ENCODE assay signal across 23 cellular contexts in genomic region chr20:40811660-40812414, GRCh38.
DNase-seq lines count a peak whose midpoint lies in the region; ATAC-seq, FAIRE-seq and TF ChIP-seq lines count a peak whose summit lies in the region.
"Had no signal": no experiment of that assay in that cellular context is flagged by ENCODE, and none has a peak within 500 bp of the region (broad histone marks: within the 10 kb centered on the region; RNA-seq: fewer than 3 reads in every experiment).

No MANE protein-coding gene starts in this region.

- TF ChIP-seq EP300 in gastroesophageal sphincter (IDR thresholded peaks at IDR 0.05): no peak

- H3K4me1 Mint-ChIP-seq in CD14-positive monocyte: peaks cover 20% of the 10 kb centered on the region
- H3K4me1 Mint-ChIP-seq: activated B cell treated with CpG ODN at 0.5 μM for 24 hours had no signal

- no peaks in the 10 kb centered on the region for H3K79me2 ChIP-seq in PC-3 (ENCODE audit: low read length)

- CTCF ChIA-PET in PC-3 (lab: Charles Lee): no interaction called here

- TF ChIP-seq CTCF in AG10803 (conservative IDR thresholded peaks at IDR 0.05; ENCODE audit: low read length): 0 out of 2 replicates have a peak, but pooled peaks have one; percentile 0
- peak; percentile 32 for TF ChIP-seq CTCF in GM12873 (IDR thresholded peaks at IDR 0.05; ENCODE audit: insufficient read depth, low read depth, low read length, missing control alignments)
- peak; percentile 16; the same call in 1 of the 2 replicates for TF ChIP-seq CTCF in PC-3 (conservative IDR thresholded peaks at IDR 0.05; ENCODE audit: low read depth, low read length)
- no peak for TF ChIP-seq CTCF in gastroesophageal sphincter (IDR thresholded peaks at IDR 0.05)
- no peak for TF ChIP-seq CTCF in CD14-positive monocyte (IDR thresholded peaks at IDR 0.05)

- H3K4me3 ChIP-seq in AG10803 (ENCODE audit: low read length): no peak overlapping the region
- H3K4me3 ChIP-seq in PC-3 (ENCODE audit: low read length): no peak overlapping the region
- H3K4me3 ChIP-seq in gastroesophageal sphincter: no peak overlapping the region

- no peaks in the 10 kb centered on the region for H3K4me1 ChIP-seq in PC-3 (ENCODE audit: insufficient read depth, low read length)
- no peaks in the 10 kb centered on the region for H3K4me1 ChIP-seq in gastroesophageal sphincter

- H3K27ac Mint-ChIP-seq in CD14-positive monocyte: peak overlapping the region in 1 of 7 donors; percentile 54
- H3K27ac Mint-ChIP-seq: activated B cell treated with CpG ODN at 0.5 μM for 24 hours; activated naive CD4-positive, alpha-beta T cell treated with anti-CD3 and anti-CD28 coated beads for 36 hours; activated T-cell treated with anti-CD3 and anti-CD28 coated beads, Interleukin-2, amount 50 U/mL, for 24 hours; CD8-positive, alpha-beta T cell; naive thymus-derived CD4-positive, alpha-beta T cell had no signal

- no peaks in the 10 kb centered on the region for H3K9me3 ChIP-seq in PC-3 (ENCODE audit: low read length)
- no peaks in the 10 kb centered on the region for H3K9me3 ChIP-seq in gastroesophageal sphincter

- TF ChIP-seq POLR2A in gastroesophageal sphincter (IDR thresholded peaks at IDR 0.05): no peak

- no peaks in the 10 kb centered on the region for H3F3A ChIP-seq in PC-3 (ENCODE audit: low read length, unreplicated experiment)

- no peaks in the 10 kb centered on the region for H3K36me3 Mint-ChIP-seq in CD14-positive monocyte
- H3K36me3 Mint-ChIP-seq: CD8-positive, alpha-beta T cell; naive thymus-derived CD4-positive, alpha-beta T cell had no signal

- WGBS in gastroesophageal sphincter (ENCODE audit: low coverage in 1 of 2), 2 donors: 80 to 87% methylated on average over 2 of the region's 8 CpGs

- ATAC-seq in PC-3: no peak
- ATAC-seq in gastroesophageal sphincter: no peak
- ATAC-seq: CD8-positive, alpha-beta T cell; left colon; naive thymus-derived CD4-positive, alpha-beta T cell had no signal

- H3K36me3 ChIP-seq in PC-3 (ENCODE audit: low read depth, low read length): no peaks in the 10 kb centered on the region
- H3K36me3 ChIP-seq in gastroesophageal sphincter: no peaks in the 10 kb centered on the region

- H3K9ac ChIP-seq in PC-3 (ENCODE audit: low read length): no peak overlapping the region

- H3K4me2 ChIP-seq in PC-3 (ENCODE audit: low read length): no peak overlapping the region

- BruUV-seq in PC-3 (replicated peaks; lab: Mats Ljungman, UMichigan): no TSS peak

- H2AFZ ChIP-seq in PC-3 (ENCODE audit: low read length): no peak overlapping the region

- H3K9me3 Mint-ChIP-seq in CD14-positive monocyte: no peaks in the 10 kb centered on the region
- H3K9me3 Mint-ChIP-seq: activated B cell treated with CpG ODN at 0.5 μM for 24 hours; activated naive CD4-positive, alpha-beta T cell treated with anti-CD3 and anti-CD28 coated beads for 36 hours; activated T-cell treated with anti-CD3 and anti-CD28 coated beads, Interleukin-2, amount 50 U/mL, for 24 hours; CD8-positive, alpha-beta T cell; naive thymus-derived CD4-positive, alpha-beta T cell had no signal

- H3K4me3 Mint-ChIP-seq in CD14-positive monocyte: no peak overlapping the region
- H3K4me3 Mint-ChIP-seq: activated B cell treated with CpG ODN at 0.5 μM for 24 hours; activated naive CD4-positive, alpha-beta T cell treated with anti-CD3 and anti-CD28 coated beads for 36 hours; activated T-cell treated with anti-CD3 and anti-CD28 coated beads, Interleukin-2, amount 50 U/mL, for 24 hours; CD8-positive, alpha-beta T cell; naive thymus-derived CD4-positive, alpha-beta T cell had no signal

- intact Hi-C loops in PC-3 (cut with micrococcal nuclease) (no loop called here), CD14-positive monocyte (cut with micrococcal nuclease) (no loop called here)

- no peaks in the 10 kb centered on the region for H3K9me2 ChIP-seq in PC-3 (replicated peaks; ENCODE audit: low read length)

- peaks cover 47% of the 10 kb centered on the region for H3K27me3 ChIP-seq in PC-3 (ENCODE audit: low read length)
- H3K27me3 ChIP-seq in gastroesophageal sphincter: peaks cover 7% of the 10 kb centered on the region

- DNase-seq in AG10803 (ENCODE audit: low read depth) (no peak), PC-3 (no peak), iPS-NIHi11 (ENCODE audit: low spot score) (peak; percentile 28), iPS-NIHi7 (ENCODE audit: extremely low spot score) (no peak), CD14-positive monocyte (ENCODE audit: low spot score) (no peak), HTR-8/SVneo (ENCODE audit: insufficient read length, low spot score) (no peak)
- DNase-seq: activated B cell treated with CpG ODN at 0.5 μM for 24 hours; activated CD4-positive, alpha-beta T cell treated with anti-CD3 and anti-CD28 coated beads, Interleukin-2, amount 50 U/mL, for 48 hours; activated naive CD4-positive, alpha-beta T cell treated with anti-CD3 and anti-CD28 coated beads for 36 hours; activated T-cell treated with anti-CD3 and anti-CD28 coated beads, Interleukin-2, amount 50 U/mL, for 24 hours; amygdala; caudate nucleus; CD8-positive, alpha-beta T cell; left colon; mesendoderm; MM.1S; naive thymus-derived CD4-positive, alpha-beta T cell; NCI-H1694 treated with DMSO at 0.1 percent for 48 hours; NCI-H2227 treated with DMSO at 0.1 percent for 48 hours; NCI-H82; stimulated activated naive CD4-positive, alpha-beta T cell treated with Interleukin-2 at 50 U/mL for 16 hours had no signal

- FAIRE-seq in HTR-8/SVneo (lab: Jason Lieb, UNC): no peak

- no peaks in the 10 kb centered on the region for H4K20me1 ChIP-seq in PC-3 (ENCODE audit: low read length)

- peaks cover 3 to 5% (median 4%) of the 10 kb centered on the region in 3 donors for H3K27me3 Mint-ChIP-seq in CD14-positive monocyte (ENCODE audit: low read depth in 3 of 3)

- POLR2A ChIA-PET in PC-3 (lab: Charles Lee; ENCODE audit: unreplicated experiment): no interaction called here

- H3K27ac ChIP-seq in PC-3 (ENCODE audit: low read length) (no peak overlapping the region), gastroesophageal sphincter (no peak overlapping the region)

Comparison
In these comparisons a context has a peak if more than half of its experiments do, and no peak if none do; other contexts are left out.
1. CTCF ChIP-seq: peak in AG10803 (single experiment), GM12873 (single experiment) and PC-3 (single experiment); none in gastroesophageal sphincter (0 of 4) and CD14-positive monocyte (single experiment).